ENCODE assay signal across 16 cellular contexts in the genomic region with DNA sequence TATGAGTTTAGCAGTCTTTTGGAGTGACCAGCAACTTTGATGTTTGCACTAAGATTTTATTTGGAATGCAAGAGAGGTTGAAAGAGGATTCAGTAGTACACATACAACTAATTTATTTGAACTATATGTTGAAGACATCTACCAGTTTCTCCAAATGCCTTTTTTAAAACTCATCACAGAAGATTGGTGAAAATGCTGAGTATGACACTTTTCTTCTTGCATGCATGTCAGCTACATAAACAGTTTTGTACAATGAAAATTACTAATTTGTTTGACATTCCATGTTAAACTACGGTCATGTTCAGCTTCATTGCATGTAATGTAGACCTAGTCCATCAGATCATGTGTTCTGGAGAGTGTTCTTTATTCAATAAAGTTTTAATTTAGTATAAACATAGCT. TPM values are rescaled to one million over a fixed set of nuclear protein-coding genes. Genes with fewer than 3 reads are reported as not detected.
DNase-seq lines count a peak whose midpoint lies in the region; ATAC-seq, FAIRE-seq and TF ChIP-seq lines count a peak whose summit lies in the region.
"Had no signal": no experiment of that assay in that cellular context is flagged by ENCODE, and none has a peak within 500 bp of the region (broad histone marks: within the 10 kb centered on the region; RNA-seq: fewer than 3 reads in every experiment).

No MANE protein-coding gene starts in this region.

- no peak overlapping the region for H3K4me3 ChIP-seq in A549
- no peak overlapping the region for H3K4me3 ChIP-seq in astrocyte (ENCODE audit: insufficient read depth, low read depth, low read length)
- no peak overlapping the region for H3K4me3 ChIP-seq in keratinocyte (ENCODE audit: control insufficient read depth in 2 of 3, extremely low read depth in 1 of 3, insufficient read depth in 2 of 3, low read depth in 1 of 3, low read length in 3 of 3)
- H3K4me3 ChIP-seq in WERI-Rb-1 (ENCODE audit: low read depth, low read length): no peak overlapping the region
- H3K4me3 ChIP-seq: GM12878, GM23248 had no signal

- H2AFZ ChIP-seq in astrocyte (ENCODE audit: low read depth, low read length) (no peak overlapping the region), keratinocyte (ENCODE audit: control insufficient read depth, low read length) (no peak overlapping the region)
- H2AFZ ChIP-seq: GM23248 had no signal

- DNase-seq in A549 (ENCODE audit: low read depth in 1 of 2, low spot score in 1 of 2) (no peak), astrocyte (ENCODE audit: low read depth) (no peak), keratinocyte (ENCODE audit: low read depth, low spot score) (no peak), RPMI8226 (no peak), D341Med (ENCODE audit: low spot score) (no peak), NCI-H2029 (lab: John Stamatoyannopoulos, UW) (no peak), WERI-Rb-1 (no peak)
- DNase-seq: BE2C; CD4-positive, alpha-beta memory T cell; DMS53; GM23248; H9 had no signal

- ATAC-seq in A549: no peak
- ATAC-seq: GM12878 had no signal

- H4K20me1 ChIP-seq in astrocyte (ENCODE audit: insufficient read depth, low read length) (peaks cover 49% of the 10 kb centered on the region), keratinocyte (ENCODE audit: control insufficient read depth, extremely low read depth, insufficient read depth, low read length) (no peaks in the 10 kb centered on the region)

- WGBS in A549 (ENCODE audit: missing lambda C conversion rate): 91% methylated on average over 1 of the region's 1 CpG

- FAIRE-seq in A549 (lab: Jason Lieb, UNC): peak; percentile 46
- FAIRE-seq in G401.6 (lab: Jason Lieb, UNC): peak; percentile 84
- peak; percentile 23 for FAIRE-seq in astrocyte (lab: Jason Lieb, UNC)
- peak; percentile 41 for FAIRE-seq in keratinocyte (lab: Jason Lieb, UNC)
- FAIRE-seq: A204.1, GM12878 had no signal

- CTCF ChIA-PET in A549 (lab: Yijun Ruan, JAX): no interaction called here

- no peak for TF ChIP-seq EP300 in A549 (IDR thresholded peaks at IDR 0.05)

- H3K4me1 Mint-ChIP-seq in astrocyte (ENCODE audit: low read depth, unreplicated experiment): peaks cover 19% of the 10 kb centered on the region
- H3K4me1 Mint-ChIP-seq: CD4-positive, alpha-beta memory T cell had no signal

- H3K36me3 ChIP-seq in astrocyte (ENCODE audit: insufficient read depth, low read length) (peaks cover 45% of the 10 kb centered on the region), keratinocyte (ENCODE audit: control insufficient read depth in 2 of 2, extremely low read depth in 1 of 2, insufficient read depth in 2 of 2, low read length in 2 of 2) (peaks cover 8 to 9% of the 10 kb centered on the region in 2 experiments), WERI-Rb-1 (no peaks in the 10 kb centered on the region)
- H3K36me3 ChIP-seq: BE2C had no signal

- H3K79me2 ChIP-seq in astrocyte (ENCODE audit: insufficient read depth, low read length) (peaks cover 55% of the 10 kb centered on the region), keratinocyte (ENCODE audit: control insufficient read depth, insufficient read depth, low read length) (peaks cover 28% of the 10 kb centered on the region)

- no peaks in the 10 kb centered on the region for H3K9me3 ChIP-seq in A549
- no peaks in the 10 kb centered on the region for H3K9me3 ChIP-seq in astrocyte (ENCODE audit: insufficient read depth, low read depth, low read length)
- no peaks in the 10 kb centered on the region for H3K9me3 ChIP-seq in keratinocyte (ENCODE audit: control insufficient read depth, low read depth, low read length)
- H3K9me3 ChIP-seq in WERI-Rb-1 (ENCODE audit: severe bottlenecking): no peaks in the 10 kb centered on the region
- H3K9me3 ChIP-seq: BE2C had no signal

- no peak overlapping the region for H3K27ac Mint-ChIP-seq in astrocyte (ENCODE audit: unreplicated experiment)
- H3K27ac Mint-ChIP-seq: CD4-positive, alpha-beta memory T cell had no signal

- no peak for TF ChIP-seq RAD21 in A549 (conservative IDR thresholded peaks at IDR 0.05 in 1 of 2, IDR thresholded peaks at IDR 0.05 in 1 of 2)

- peaks cover 15% of the 10 kb centered on the region for H3K4me1 ChIP-seq in A549
- H3K4me1 ChIP-seq in astrocyte (ENCODE audit: insufficient read depth, low read length): peaks cover 1% of the 10 kb centered on the region
- H3K4me1 ChIP-seq in keratinocyte (ENCODE audit: control insufficient read depth, extremely low read depth, insufficient read depth, low read length): peaks cover 6% of the 10 kb centered on the region
- H3K4me1 ChIP-seq: BE2C had no signal

- dilution Hi-C loops in keratinocyte (cut with MboI; ENCODE audit: extremely low pct_ligation_motif_present, low sequenced_read_pairs): no loop called here

- no peaks in the 10 kb centered on the region for H3K27me3 Mint-ChIP-seq in astrocyte (ENCODE audit: low read depth, unreplicated experiment)

- H3K27ac ChIP-seq in A549: no peak overlapping the region
- H3K27ac ChIP-seq in astrocyte (ENCODE audit: low read depth, low read length): no peak overlapping the region
- no peak overlapping the region for H3K27ac ChIP-seq in keratinocyte (ENCODE audit: control insufficient read depth, insufficient read depth, low read length)
- H3K27ac ChIP-seq in WERI-Rb-1: no peak overlapping the region
- H3K27ac ChIP-seq: C4-2B, GM23248 had no signal

- H3K36me3 Mint-ChIP-seq in astrocyte (ENCODE audit: low read depth, unreplicated experiment): peaks cover 31% of the 10 kb centered on the region
- H3K36me3 Mint-ChIP-seq: CD4-positive, alpha-beta memory T cell had no signal

- TF ChIP-seq CTCF in A549 (IDR thresholded peaks at IDR 0.05): no peak
- TF ChIP-seq CTCF in astrocyte (IDR thresholded peaks at IDR 0.05; ENCODE audit: insufficient read depth, low read depth, low read length): no peak
- no peak for TF ChIP-seq CTCF in keratinocyte (optimal IDR thresholded peaks at IDR 0.05 in 1 of 3, IDR thresholded peaks at IDR 0.05 in 1 of 3, conservative IDR thresholded peaks at IDR 0.05 in 1 of 3; ENCODE audit: extremely low read depth in 1 of 3, insufficient read depth in 2 of 3, low read length in 3 of 3)
- TF ChIP-seq CTCF in WERI-Rb-1 (IDR thresholded peaks at IDR 0.05; ENCODE audit: low read depth, low read length): no peak

- no peak overlapping the region for H3K9ac ChIP-seq in astrocyte (ENCODE audit: low read length)
- no peak overlapping the region for H3K9ac ChIP-seq in keratinocyte (ENCODE audit: control insufficient read depth, extremely low read depth, insufficient read depth, low read length)
- H3K9ac ChIP-seq: GM23248 had no signal

- POLR2A ChIA-PET in A549 (lab: Yijun Ruan, JAX): no interaction called here

- H3K27me3 ChIP-seq in astrocyte (ENCODE audit: insufficient read depth, low read length) (no peaks in the 10 kb centered on the region), keratinocyte (ENCODE audit: control insufficient read depth, extremely low read depth, insufficient read depth, low read length) (no peaks in the 10 kb centered on the region), WERI-Rb-1 (ENCODE audit: insufficient read depth, low read depth, severe bottlenecking) (no peaks in the 10 kb centered on the region)
- H3K27me3 ChIP-seq: BE2C had no signal

- no peaks in the 10 kb centered on the region for H3K9me1 ChIP-seq in keratinocyte (ENCODE audit: control insufficient read depth, extremely low read depth, insufficient read depth, low read length)

- TF ChIP-seq POLR2A in A549 (IDR thresholded peaks at IDR 0.05; ENCODE audit: low read length): no peak

- H3K4me3 Mint-ChIP-seq in astrocyte (ENCODE audit: unreplicated experiment): no peak overlapping the region
- H3K4me3 Mint-ChIP-seq: CD4-positive, alpha-beta memory T cell; H9 had no signal

- H3K4me2 ChIP-seq in A549: no peak overlapping the region
- H3K4me2 ChIP-seq in astrocyte (ENCODE audit: low read length): no peak overlapping the region
- H3K4me2 ChIP-seq in keratinocyte (ENCODE audit: control insufficient read depth, extremely low read depth, insufficient read depth, low read depth, low read length): no peak overlapping the region

- H3K9me3 Mint-ChIP-seq in astrocyte (ENCODE audit: unreplicated experiment): peaks cover 2% of the 10 kb centered on the region
- H3K9me3 Mint-ChIP-seq: CD4-positive, alpha-beta memory T cell; H9 had no signal

TF ChIP-seq in A549, 52 proteins besides CTCF, POLR2A, EP300 and RAD21:
- TF ChIP-seq CHD2 (IDR thresholded peaks at IDR 0.05; ENCODE audit: low read length, partially characterized antibody) (no peak), MAFK (IDR thresholded peaks at IDR 0.05; ENCODE audit: partially characterized antibody) (peak; percentile 90)

RNA-seq across cellular contexts. Expression of a gene that starts 13.9 kb away (rescaled TPM):
- polyA plus RNA-seq in A549 (2011; rRNA removed) (163 and 170 TPM in 2 replicates), A549 (2017; fragmentation: RNase III; extraction: RNeasy Plus Mini Kit Qiagen cat#74134 plus additional on column Dnase treatment) (76.7 to 88.9 TPM (median 87.4 TPM) in 3 replicates), keratinocyte (114 to 199 TPM (median 164 TPM) in 3 replicates)
- 23.9 and 30.6 TPM in 2 replicates for polyA plus RNA-seq in A549 (2012; cell fraction: cytosol; rRNA removed)
- 26.6 and 43.0 TPM in 2 replicates for polyA plus RNA-seq in A549 (2012; cell fraction: nucleus; rRNA removed)
- polyA minus RNA-seq in A549 (2011; rRNA and poly(A)+ RNA removed): 110 and 117 TPM in 2 replicates
- 433 and 443 TPM in 2 replicates for total RNA-seq in astrocyte
- 132 TPM for polyA plus RNA-seq in keratinocyte (2011; ENCODE audit: low read depth)
- polyA plus RNA-seq in keratinocyte (2011; cell fraction: cytosol; rRNA removed): 32.4 and 55.3 TPM in 2 replicates
- 228 and 282 TPM in 2 replicates for polyA plus RNA-seq in keratinocyte (2011; cell fraction: nucleus; rRNA removed)
- 94.0 and 190 TPM in 2 replicates for polyA plus RNA-seq in keratinocyte (2012; ENCODE audit: low replicate concordance)
- 79.3 to 246 TPM (median 164 TPM) in 3 replicates for polyA minus RNA-seq in keratinocyte
- polyA minus RNA-seq in keratinocyte (2011; cell fraction: cytosol; rRNA and poly(A)+ RNA removed): 50.5 TPM
- polyA minus RNA-seq in keratinocyte (2011; cell fraction: nucleus; rRNA and poly(A)+ RNA removed): 204 and 344 TPM in 2 replicates
- total RNA-seq: CD4-positive, alpha-beta memory T cell had no signal
- polyA plus RNA-seq: CD4-positive, alpha-beta memory T cell had no signal
